15 cellular contexts compared by ENCODE assay signal in the genomic region with DNA sequence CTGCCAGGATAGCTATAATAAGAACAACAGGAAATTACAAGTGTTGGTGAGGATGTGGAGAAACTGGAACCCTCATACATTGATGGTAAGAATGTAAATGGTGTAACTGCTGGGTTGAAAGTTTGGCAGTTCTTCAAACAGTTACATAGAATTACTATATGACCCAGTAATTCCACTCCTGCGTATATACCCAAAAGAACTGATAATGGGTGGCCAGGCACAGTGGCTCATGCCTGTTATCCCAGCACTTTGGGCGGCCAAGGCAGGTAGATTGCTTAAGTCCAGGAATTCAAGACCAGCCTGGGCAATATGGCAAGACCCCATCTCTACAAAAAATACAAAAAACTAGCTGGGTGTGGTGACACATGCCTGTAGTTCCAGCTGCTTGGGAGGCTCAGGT.
"Had no signal": no experiment of that assay in that cellular context is flagged by ENCODE, and none has a peak within 500 bp of the region (broad histone marks: within the 10 kb centered on the region; RNA-seq: fewer than 3 reads in every experiment).

No MANE protein-coding gene starts in this region.

- H3K27ac Mint-ChIP-seq: activated B cell treated with CpG ODN at 0.5 μM for 24 hours; activated T-helper 2 cell treated with anti-CD3 and anti-CD28 coated beads, Interferon-gamma antibody, Interleukin-2, Interleukin-4, amounts not matched to agents 10 μg/mL and 5 μg/mL and 100 μg/mL, durations not matched to agents 14 hours and 24 hours and 36 hours had no signal

- H3K36me3 ChIP-seq: adrenal gland, tibial artery, vagina had no signal

- H3K4me3 Mint-ChIP-seq: activated B cell treated with CpG ODN at 0.5 μM for 24 hours, neural crest cell had no signal

- H3K9me3 ChIP-seq: adrenal gland, tibial artery, vagina had no signal

- DNase-seq: activated B cell treated with CpG ODN at 0.5 μM for 24 hours; activated naive CD4-positive, alpha-beta T cell treated with anti-CD3 and anti-CD28 coated beads, Interleukin-2, amount 50 U/mL, for 16 hours; adrenal gland; caudate nucleus; cortex of kidney; effector memory CD4-positive, alpha-beta T cell; hippocampal formation; kidney glomerular epithelial cell; retina; small intestine; tibial artery had no signal

- H3K4me3 ChIP-seq: adrenal gland, tibial artery, vagina had no signal

- H3K27ac ChIP-seq: adrenal gland, epithelial cell of prostate, tibial artery, vagina had no signal

- H3K9me3 Mint-ChIP-seq: activated B cell treated with CpG ODN at 0.5 μM for 24 hours; activated T-helper 2 cell treated with anti-CD3 and anti-CD28 coated beads, Interferon-gamma antibody, Interleukin-2, Interleukin-4, amounts not matched to agents 10 μg/mL and 5 μg/mL and 100 μg/mL, durations not matched to agents 14 hours and 24 hours and 36 hours; neural crest cell had no signal
